1 cellular context compared by ENCODE assay signal in the genomic region with DNA sequence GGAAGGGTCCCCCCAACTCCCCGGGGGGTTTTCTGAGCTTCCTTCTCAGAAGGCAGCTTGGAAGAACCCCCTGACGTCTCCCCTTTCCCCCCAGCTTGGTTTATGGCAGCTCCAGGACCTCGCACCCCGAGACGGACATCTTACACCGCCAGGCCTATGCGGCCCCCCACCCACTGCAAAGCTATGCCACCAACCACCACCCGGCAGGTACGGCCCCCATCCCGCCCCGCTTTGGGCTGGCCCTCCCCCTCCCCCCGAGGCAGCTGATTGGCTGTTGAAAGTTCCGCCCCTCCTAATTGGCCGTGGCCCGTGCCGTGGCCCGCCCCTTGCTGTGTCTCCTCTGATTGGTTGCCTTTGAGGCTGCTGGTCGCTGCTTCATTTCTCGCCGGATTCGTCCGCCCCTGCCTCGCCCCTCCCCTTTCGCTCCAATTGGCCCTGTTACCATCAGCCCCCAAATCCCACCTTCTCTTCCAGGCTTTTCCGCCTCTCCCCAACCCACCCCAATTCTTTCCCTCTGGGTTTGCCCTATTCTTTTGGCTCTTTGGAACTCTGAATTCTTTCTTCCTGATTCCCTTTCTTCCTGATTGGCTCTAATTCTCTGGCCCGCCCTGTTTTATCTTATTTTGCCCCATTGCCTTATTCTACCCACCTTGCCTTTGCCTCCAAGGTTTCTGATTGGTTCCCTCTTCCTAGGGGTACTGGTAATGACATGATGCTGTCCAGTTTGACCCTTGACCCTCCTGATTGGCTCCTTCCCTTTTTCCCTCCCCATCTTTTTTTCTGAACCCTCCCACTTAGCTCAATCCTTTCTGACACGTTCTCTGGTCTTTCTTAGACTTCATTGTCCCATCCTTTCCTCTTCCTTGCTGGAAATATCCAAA.
A peak's percentile ranks its signal among the peaks of the same experiment; 100 is the strongest.
TF ChIP-seq lines count a peak whose summit lies in the region.

No MANE protein-coding gene starts in this region.

TF ChIP-seq in HCT116, 20 proteins besides CTCF, POLR2A, EP300 and RAD21 (continued from another document):
- TF ChIP-seq, protein P1, sequence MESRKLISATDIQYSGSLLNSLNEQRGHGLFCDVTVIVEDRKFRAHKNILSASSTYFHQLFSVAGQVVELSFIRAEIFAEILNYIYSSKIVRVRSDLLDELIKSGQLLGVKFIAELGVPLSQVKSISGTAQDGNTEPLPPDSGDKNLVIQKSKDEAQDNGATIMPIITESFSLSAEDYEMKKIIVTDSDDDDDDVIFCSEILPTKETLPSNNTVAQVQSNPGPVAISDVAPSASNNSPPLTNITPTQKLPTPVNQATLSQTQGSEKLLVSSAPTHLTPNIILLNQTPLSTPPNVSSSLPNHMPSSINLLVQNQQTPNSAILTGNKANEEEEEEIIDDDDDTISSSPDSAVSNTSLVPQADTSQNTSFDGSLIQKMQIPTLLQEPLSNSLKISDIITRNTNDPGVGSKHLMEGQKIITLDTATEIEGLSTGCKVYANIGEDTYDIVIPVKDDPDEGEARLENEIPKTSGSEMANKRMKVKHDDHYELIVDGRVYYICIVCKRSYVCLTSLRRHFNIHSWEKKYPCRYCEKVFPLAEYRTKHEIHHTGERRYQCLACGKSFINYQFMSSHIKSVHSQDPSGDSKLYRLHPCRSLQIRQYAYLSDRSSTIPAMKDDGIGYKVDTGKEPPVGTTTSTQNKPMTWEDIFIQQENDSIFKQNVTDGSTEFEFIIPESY (IDR thresholded peaks at IDR 0.05; ENCODE audit: extremely low read depth, insufficient replicate concordance, low read length), result no peak
- no peak for TF ChIP-seq YY1 (IDR thresholded peaks at IDR 0.05; ENCODE audit: extremely low read depth, insufficient replicate concordance, low read depth, low read length)
- TF ChIP-seq EGR1 (IDR thresholded peaks at IDR 0.05; ENCODE audit: low read depth), result no peak
- TF ChIP-seq, protein P2, sequence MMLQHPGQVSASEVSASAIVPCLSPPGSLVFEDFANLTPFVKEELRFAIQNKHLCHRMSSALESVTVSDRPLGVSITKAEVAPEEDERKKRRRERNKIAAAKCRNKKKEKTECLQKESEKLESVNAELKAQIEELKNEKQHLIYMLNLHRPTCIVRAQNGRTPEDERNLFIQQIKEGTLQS (IDR thresholded peaks at IDR 0.05), result no peak
- TF ChIP-seq ZNF274 (IDR thresholded peaks at IDR 0.05; ENCODE audit: low read depth, low read length), result no peak
- TF ChIP-seq SP1 (IDR thresholded peaks at IDR 0.05; ENCODE audit: low read depth), result peak; percentile 89
- TF ChIP-seq EZH2 (IDR thresholded peaks at IDR 0.05), result no peak
